8 cellular contexts compared by ENCODE assay signal in genomic region chr22:29799217-29799680, GRCh38. TPM values are rescaled to one million over a fixed set of nuclear protein-coding genes. Genes with fewer than 3 reads are reported as not detected.
DNase-seq lines count a peak whose midpoint lies in the region; ATAC-seq and TF ChIP-seq lines count a peak whose summit lies in the region.

No MANE protein-coding gene starts in this region.

- no peak overlapping the region for H2BK15ac ChIP-seq in neuronal stem cell (ENCODE audit: low read length)

- H3K9me3 ChIP-seq in HCT116 (ENCODE audit: control insufficient read depth in 1 of 2, insufficient read depth in 1 of 2, low read depth in 1 of 2, low read length in 2 of 2) (no peaks in the 10 kb centered on the region), neuronal stem cell (replicated peaks in 1 of 2; ENCODE audit: control insufficient read depth in 2 of 2, insufficient read depth in 1 of 2, low read depth in 1 of 2, low read length in 2 of 2) (no peaks in the 10 kb centered on the region)

- TF ChIP-seq RAD21 in HCT116 (IDR thresholded peaks at IDR 0.05; ENCODE audit: low read depth), result no peak

- no peak overlapping the region for H3K18ac ChIP-seq in neuronal stem cell (ENCODE audit: low read length)

- H2AFZ ChIP-seq in HCT116 (ENCODE audit: low read depth, low read length, poor library complexity, severe bottlenecking), result no peak overlapping the region
- no peak overlapping the region for H2AFZ ChIP-seq in neuronal stem cell (ENCODE audit: low read length)

- TF ChIP-seq POLR2A in HCT116 (IDR thresholded peaks at IDR 0.05; ENCODE audit: borderline replicate concordance, extremely low read depth, insufficient read depth, insufficient read length), result no peak

- no peak overlapping the region for H2AK5ac ChIP-seq in neuronal stem cell (ENCODE audit: low read depth, low read length)

- H4K8ac ChIP-seq in neuronal stem cell (ENCODE audit: low read depth, low read length), result no peak overlapping the region

- CTCF ChIA-PET in HCT116 (lab: Charles Lee), result no interaction called here
- CTCF ChIA-PET in GM10248 (lab: Yijun Ruan, JAX), result no interaction called here

- no peaks in the 10 kb centered on the region for H3K79me1 ChIP-seq in neuronal stem cell (ENCODE audit: low read depth, low read length)

- no peaks in the 10 kb centered on the region for H3K79me2 ChIP-seq in HCT116 (ENCODE audit: insufficient read depth, low read length)

- H3K4me3 ChIP-seq in HCT116 (replicated peaks in 1 of 2; ENCODE audit: low read depth in 1 of 2, low read length in 2 of 2) (peak overlapping the region in 1 of 2 experiments; percentile 26; a peak in 2 of 4 replicates), neuronal stem cell (ENCODE audit: low read length in 2 of 2) (no peak overlapping the region)

- peak; percentile 58 for DNase-seq in HCT116 (ENCODE audit: low read depth, low spot score)
- peak; percentile 83 for DNase-seq in SW480 (ENCODE audit: low spot score)
- peak in 1 of 2 donors; percentile 64 for DNase-seq in foreskin keratinocyte
- peak; percentile 96 for DNase-seq in posterior vena cava (ENCODE audit: low spot score)
- no peak for DNase-seq in activated naive CD4-positive, alpha-beta T cell treated with Interleukin-2 at 50 U/mL for 16 hours
- DNase-seq in GM10248 (ENCODE audit: extremely low spot score), result no peak
- DNase-seq in neuronal stem cell (ENCODE audit: low spot score), result no peak

- H3K36me3 ChIP-seq in HCT116 (ENCODE audit: control insufficient read depth in 1 of 2, insufficient read depth in 2 of 2, low read length in 2 of 2) (peaks cover 13 to 34% of the 10 kb centered on the region in 2 experiments; a peak in 3 of 4 replicates), neuronal stem cell (replicated peaks in 1 of 2; ENCODE audit: control insufficient read depth in 2 of 2, insufficient read depth in 2 of 2, low read length in 2 of 2) (peaks cover 14 to 92% of the 10 kb centered on the region in 2 donors)

- no peak overlapping the region for H3K14ac ChIP-seq in neuronal stem cell (ENCODE audit: low read length)

- TF ChIP-seq CTCF in HCT116 (IDR thresholded peaks at IDR 0.05 in 2 of 3, conservative IDR thresholded peaks at IDR 0.05 in 1 of 3; ENCODE audit: borderline replicate concordance in 1 of 3, insufficient read depth in 1 of 3, low read depth in 2 of 3, low read length in 2 of 3) (0 out of 6 replicates have a peak, but pooled peaks of 1 of the 3 experiments have one; percentile 3), foreskin keratinocyte (conservative IDR thresholded peaks at IDR 0.05) (no peak), GM10248 (IDR thresholded peaks at IDR 0.05; ENCODE audit: control extremely low read depth, extremely low read depth, low read depth, missing control alignments) (no peak)

- POLR2A ChIA-PET in HCT116 (lab: Charles Lee) (interaction anchor here (0.6 to 1.5 kb wide), 2 partner anchors 27 to 39 kb away, joined by 3 read pairs; partner anchors contain the start of gene ASCC2), GM10248 (lab: Yijun Ruan, JAX) (no interaction called here)

- no peak overlapping the region for H3K23ac ChIP-seq in neuronal stem cell (ENCODE audit: low read depth, low read length, poor library complexity)

- peak; percentile 90 for ATAC-seq in HCT116
- peak; percentile 82 for ATAC-seq in foreskin keratinocyte
- ATAC-seq in HG02763 (IDR thresholded peaks at IDR 0.05; ENCODE audit: unreplicated experiment), result no peak

- no peaks in the 10 kb centered on the region for H3K9me2 ChIP-seq in HCT116 (ENCODE audit: insufficient read depth)

- H2BK5ac ChIP-seq in neuronal stem cell (ENCODE audit: low read length), result no peak overlapping the region

- no peaks in the 10 kb centered on the region for H4K20me1 ChIP-seq in HCT116 (ENCODE audit: insufficient read depth)

- H3K4me1 ChIP-seq in HCT116 (ENCODE audit: control insufficient read depth in 1 of 2, insufficient read depth in 2 of 2, low read length in 2 of 2) (peaks cover 26 to 28% of the 10 kb centered on the region in 2 experiments), foreskin keratinocyte (peaks cover 5% of the 10 kb centered on the region), neuronal stem cell (ENCODE audit: control insufficient read depth in 2 of 2, insufficient read depth in 1 of 2, low read depth in 1 of 2, low read length in 2 of 2) (peaks cover 0 to 10% of the 10 kb centered on the region in 2 donors)

- H3K27me3 ChIP-seq in HCT116 (ENCODE audit: insufficient read depth, low read length) (no peaks in the 10 kb centered on the region), foreskin keratinocyte (no peaks in the 10 kb centered on the region), neuronal stem cell (ENCODE audit: control insufficient read depth in 3 of 3, insufficient read depth in 3 of 3, low read depth in 1 of 3, low read length in 3 of 3) (no peaks in the 10 kb centered on the region)

- no TSS peak for BruUV-seq in HCT116 (replicated peaks; lab: Mats Ljungman, UMichigan)

- H3K27ac ChIP-seq in HCT116 (ENCODE audit: low read depth, low read length), result peak overlapping the region; percentile 67
- H3K27ac ChIP-seq in foreskin keratinocyte, result no peak overlapping the region
- no peak overlapping the region for H3K27ac ChIP-seq in neuronal stem cell (replicated peaks; ENCODE audit: low read length)

- H2BK120ac ChIP-seq in neuronal stem cell (ENCODE audit: low read depth, low read length), result no peak overlapping the region

- RAD21 ChIA-PET in HCT116 (lab: Charles Lee; ENCODE audit: low non-redundant PET in 1 of 2, low total read pairs in 2 of 2, uncharacterized antibody in 2 of 2, unreplicated experiment in 2 of 2), result no interaction called here

- intact Hi-C loops in HCT116 (cut with micrococcal nuclease) (no loop called here), posterior vena cava (cut with DNase I) (no loop called here)

- H3K4me2 ChIP-seq in HCT116 (ENCODE audit: low read length) (peak overlapping the region; percentile 73), neuronal stem cell (ENCODE audit: insufficient read depth, low read length, poor library complexity, severe bottlenecking) (no peak overlapping the region)

- H2BK12ac ChIP-seq in neuronal stem cell (ENCODE audit: low read length), result no peak overlapping the region

- no peak overlapping the region for H3K4ac ChIP-seq in neuronal stem cell (ENCODE audit: low read length)

- H4K91ac ChIP-seq in neuronal stem cell (ENCODE audit: low read depth, low read length, poor library complexity), result no peak overlapping the region

- H3K9ac ChIP-seq in HCT116 (ENCODE audit: low read length) (peak overlapping the region; percentile 34), neuronal stem cell (ENCODE audit: low read depth, low read length, poor library complexity) (no peak overlapping the region)

- WGBS in neuronal stem cell (ENCODE audit: extremely low coverage in 2 of 2, insufficient read length in 2 of 2, insufficient replicate concordance in 1 of 2), 2 donors, result no CpG with 5 or more reads among the region's 8 CpGs

TF ChIP-seq in HCT116, 20 proteins besides CTCF, POLR2A, EP300 and RAD21 (continues in another document):
- TF ChIP-seq POLR2AphosphoS5 (IDR thresholded peaks at IDR 0.05; ENCODE audit: low read depth, low read length), result peak; percentile 41
- TF ChIP-seq CEBPB (IDR thresholded peaks at IDR 0.05; ENCODE audit: low read depth), result peak; percentile 98
- TF ChIP-seq ELF1 (IDR thresholded peaks at IDR 0.05; ENCODE audit: borderline replicate concordance, low read depth), result no peak; the same call in 1 of the 2 replicates
- TF ChIP-seq EGR1 (IDR thresholded peaks at IDR 0.05; ENCODE audit: low read depth), result 0 out of 2 replicates have a peak, but pooled peaks have one; percentile 19
- TF ChIP-seq SP1 (IDR thresholded peaks at IDR 0.05; ENCODE audit: low read depth), result peak; percentile 78
- TF ChIP-seq SIN3A (IDR thresholded peaks at IDR 0.05; ENCODE audit: low read depth), result no peak
- no peak for TF ChIP-seq CBX3 (IDR thresholded peaks at IDR 0.05; ENCODE audit: low read depth)
- no peak for TF ChIP-seq EZH2phosphoT487 (IDR thresholded peaks at IDR 0.05; ENCODE audit: borderline replicate concordance)
- TF ChIP-seq SRF (IDR thresholded peaks at IDR 0.05; ENCODE audit: low read depth), result no peak
- TF ChIP-seq, protein P1, sequence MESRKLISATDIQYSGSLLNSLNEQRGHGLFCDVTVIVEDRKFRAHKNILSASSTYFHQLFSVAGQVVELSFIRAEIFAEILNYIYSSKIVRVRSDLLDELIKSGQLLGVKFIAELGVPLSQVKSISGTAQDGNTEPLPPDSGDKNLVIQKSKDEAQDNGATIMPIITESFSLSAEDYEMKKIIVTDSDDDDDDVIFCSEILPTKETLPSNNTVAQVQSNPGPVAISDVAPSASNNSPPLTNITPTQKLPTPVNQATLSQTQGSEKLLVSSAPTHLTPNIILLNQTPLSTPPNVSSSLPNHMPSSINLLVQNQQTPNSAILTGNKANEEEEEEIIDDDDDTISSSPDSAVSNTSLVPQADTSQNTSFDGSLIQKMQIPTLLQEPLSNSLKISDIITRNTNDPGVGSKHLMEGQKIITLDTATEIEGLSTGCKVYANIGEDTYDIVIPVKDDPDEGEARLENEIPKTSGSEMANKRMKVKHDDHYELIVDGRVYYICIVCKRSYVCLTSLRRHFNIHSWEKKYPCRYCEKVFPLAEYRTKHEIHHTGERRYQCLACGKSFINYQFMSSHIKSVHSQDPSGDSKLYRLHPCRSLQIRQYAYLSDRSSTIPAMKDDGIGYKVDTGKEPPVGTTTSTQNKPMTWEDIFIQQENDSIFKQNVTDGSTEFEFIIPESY (IDR thresholded peaks at IDR 0.05; ENCODE audit: extremely low read depth, insufficient replicate concordance, low read length), result no peak
- peak; percentile 43 for TF ChIP-seq TCF7L2 (IDR thresholded peaks at IDR 0.05; ENCODE audit: borderline replicate concordance, extremely low read depth, insufficient read depth, insufficient read length)

RNA-seq across cellular contexts. Expression of gene UQCR10, which starts 32.1 kb away (rescaled TPM):
- total RNA-seq in HCT116 (2021; ENCODE audit: unreplicated experiment) (119 TPM), foreskin keratinocyte (157 TPM in 2 replicates), posterior vena cava (10 to 100 TPM; 48.6 to 65.6 TPM)
- polyA plus RNA-seq in HCT116 (2012), result 184 and 198 TPM in 2 replicates
- polyA plus RNA-seq in foreskin keratinocyte, result 229 and 238 TPM in 2 replicates
- 169 TPM for polyA plus RNA-seq in neuronal stem cell (2013, experiment 1 of 2)
- polyA plus RNA-seq in neuronal stem cell (2013, experiment 2 of 2), result 171 TPM

RNA-seq across cellular contexts. Expression of gene ZMAT5, which starts 32.4 kb away (rescaled TPM):
- total RNA-seq in HCT116 (2021; ENCODE audit: unreplicated experiment) (16.0 TPM), foreskin keratinocyte (14.8 and 15.5 TPM in 2 replicates), posterior vena cava (10 to 100 TPM; 14.1 to 18.0 TPM)
- polyA plus RNA-seq in HCT116 (2012), result 18.2 and 20.0 TPM in 2 replicates
- 23.2 and 23.9 TPM in 2 replicates for polyA plus RNA-seq in foreskin keratinocyte
- 23.3 TPM for polyA plus RNA-seq in neuronal stem cell (2013, experiment 1 of 2)
- 23.0 TPM for polyA plus RNA-seq in neuronal stem cell (2013, experiment 2 of 2)

RNA-seq across cellular contexts. Expression of gene ASCC2, which starts 38.8 kb away (rescaled TPM):
- total RNA-seq in HCT116 (2021; ENCODE audit: unreplicated experiment) (68.6 TPM), foreskin keratinocyte (51.0 and 54.7 TPM in 2 replicates), posterior vena cava (10 to 100 TPM; 31.3 to 37.2 TPM)
- 61.7 and 63.2 TPM in 2 replicates for polyA plus RNA-seq in HCT116 (2012)
- 54.7 and 55.1 TPM in 2 replicates for polyA plus RNA-seq in foreskin keratinocyte
- polyA plus RNA-seq in neuronal stem cell (2013, experiment 1 of 2), result 23.2 TPM
- polyA plus RNA-seq in neuronal stem cell (2013, experiment 2 of 2), result 24.0 TPM

Comparison
In these comparisons a context has a peak if more than half of its experiments do, and no peak if none do; other contexts are left out.
1. DNase-seq: peak in HCT116 (single experiment), SW480 (single experiment) and posterior vena cava (single experiment); none in activated naive CD4-positive, alpha-beta T cell treated with Interleukin-2 at 50 U/mL for 16 hours (single experiment), GM10248 (single experiment) and neuronal stem cell (single experiment).